In the genomic region with DNA sequence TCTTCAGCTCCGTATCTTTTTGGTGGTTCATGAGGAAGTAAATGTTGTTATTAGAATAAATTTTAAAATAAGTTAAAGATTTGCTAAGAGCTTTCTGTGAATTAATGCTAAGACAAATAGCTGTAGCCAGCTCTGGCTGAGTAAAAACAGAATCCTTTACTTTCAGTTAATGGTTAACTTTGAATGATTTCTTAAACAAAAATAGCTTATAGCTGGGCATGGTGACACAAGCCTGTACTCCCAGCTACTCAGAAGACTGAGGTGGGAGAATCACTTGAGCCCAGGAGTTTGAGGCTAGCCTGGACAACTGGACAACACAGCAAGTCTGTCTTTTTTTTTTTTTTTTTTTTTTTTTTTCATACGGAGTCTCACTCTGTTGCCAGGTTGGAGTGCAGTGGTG, we compare ENCODE assay signal across 19 cellular contexts. TPM values are rescaled to one million over a fixed set of nuclear protein-coding genes. Genes with fewer than 3 reads are reported as not detected.
A peak's percentile ranks its signal among the peaks of the same experiment; 100 is the strongest.
DNase-seq lines count a peak whose midpoint lies in the region; ATAC-seq and TF ChIP-seq lines count a peak whose summit lies in the region.
"Had no signal": no experiment of that assay in that cellular context is flagged by ENCODE, and none has a peak within 500 bp of the region (broad histone marks: within the 10 kb centered on the region; RNA-seq: fewer than 3 reads in every experiment).

No MANE protein-coding gene starts in this region.

- no peaks in the 10 kb centered on the region for H3K27me3 Mint-ChIP-seq in Calu3 (ENCODE audit: unreplicated experiment)
- no peaks in the 10 kb centered on the region for H3K27me3 Mint-ChIP-seq in T-helper 2 cell treated with Interferon-gamma antibody and Interleukin-4, amounts not matched to agents 5 μg/mL and 100 μg/mL, for 36 hours (ENCODE audit: low read depth)
- H3K27me3 Mint-ChIP-seq: type B pancreatic cell had no signal

- no peak overlapping the region for H3K4me3 Mint-ChIP-seq in Calu3 (ENCODE audit: low read depth, unreplicated experiment)
- no peak overlapping the region for H3K4me3 Mint-ChIP-seq in T-helper 2 cell treated with Interferon-gamma antibody and Interleukin-4, amounts not matched to agents 5 μg/mL and 100 μg/mL, for 36 hours
- H3K4me3 Mint-ChIP-seq: activated naive CD4-positive, alpha-beta T cell treated with anti-CD3 and anti-CD28 coated beads for 36 hours; type B pancreatic cell had no signal

- H3K4me3 ChIP-seq in left lung, result no peak overlapping the region
- H3K4me3 ChIP-seq: HAP-1, SJCRH30 had no signal

- TF ChIP-seq CTCF in Calu3 (IDR thresholded peaks at IDR 0.05; ENCODE audit: unreplicated experiment) (no peak), left lung (IDR thresholded peaks at IDR 0.05) (no peak)

- H3K36me3 ChIP-seq in left lung, result peaks cover 0 to 24% of the 10 kb centered on the region in 2 donors
- H3K36me3 ChIP-seq: HAP-1, SJCRH30 had no signal

- H3K4me1 Mint-ChIP-seq in Calu3 (ENCODE audit: low read depth, unreplicated experiment), result peaks cover 14% of the 10 kb centered on the region
- no peaks in the 10 kb centered on the region for H3K4me1 Mint-ChIP-seq in T-helper 2 cell treated with Interferon-gamma antibody and Interleukin-4, amounts not matched to agents 5 μg/mL and 100 μg/mL, for 36 hours (ENCODE audit: low read depth)

- H3K27me3 ChIP-seq in left lung, result no peaks in the 10 kb centered on the region
- H3K27me3 ChIP-seq: SJCRH30 had no signal

- no peak overlapping the region for H3K27ac ChIP-seq in left lung
- H3K27ac ChIP-seq: parathyroid adenoma, SJCRH30 had no signal

- intact Hi-C loops in Calu3 (cut with micrococcal nuclease; ENCODE audit: unreplicated experiment), result no loop called here
- intact Hi-C loops in left lung (cut with DNase I), result no loop called here

- DNase-seq in Calu3, result peak; percentile 33
- DNase-seq in left lung, result no peak
- no peak for DNase-seq in D341Med (ENCODE audit: low spot score)
- DNase-seq in T-helper 2 cell treated with Interferon-gamma antibody and Interleukin-4, amounts not matched to agents 5 μg/mL and 100 μg/mL, for 36 hours (ENCODE audit: low spot score), result no peak
- DNase-seq: activated CD4-positive, alpha-beta T cell treated with anti-CD3 and anti-CD28 coated beads for 1 hour; activated naive CD4-positive, alpha-beta T cell treated with anti-CD3 and anti-CD28 coated beads for 36 hours; GDM1; head of caudate nucleus; NCI-H1694 treated with DMSO at 0.1 percent for 48 hours; SJCRH30; stimulated activated naive CD4-positive, alpha-beta T cell had no signal

- H3K4me1 ChIP-seq in left lung, result no peaks in the 10 kb centered on the region
- H3K4me1 ChIP-seq: parathyroid adenoma had no signal

- H3K27ac Mint-ChIP-seq in Calu3 (ENCODE audit: unreplicated experiment), result no peak overlapping the region
- no peak overlapping the region for H3K27ac Mint-ChIP-seq in T-helper 2 cell treated with Interferon-gamma antibody and Interleukin-4, amounts not matched to agents 5 μg/mL and 100 μg/mL, for 36 hours
- H3K27ac Mint-ChIP-seq: activated naive CD4-positive, alpha-beta T cell treated with anti-CD3 and anti-CD28 coated beads for 36 hours; type B pancreatic cell had no signal

- ATAC-seq in GM21447 (IDR thresholded peaks at IDR 0.05; ENCODE audit: unreplicated experiment) (peak; percentile 63), HG03432 (IDR thresholded peaks at IDR 0.05; ENCODE audit: unreplicated experiment) (peak; percentile 62), left lung (peak; percentile 87), HG03039 (IDR thresholded peaks at IDR 0.05; ENCODE audit: unreplicated experiment) (no peak), HG03108 (IDR thresholded peaks at IDR 0.05; ENCODE audit: unreplicated experiment) (no peak)
- ATAC-seq: esophagus mucosa had no signal

- CTCF ChIA-PET in Calu3 (lab: Charles Lee), result interaction anchor here (0.6 to 1.0 kb wide), 4 partner anchors 25 to 129 kb away, joined by 3 to 5 read pairs (median 4); a partner anchor contains a TSS

- H3K9me3 ChIP-seq in left lung, result no peaks in the 10 kb centered on the region
- H3K9me3 ChIP-seq: HAP-1, SJCRH30 had no signal

- H3K36me3 Mint-ChIP-seq in Calu3 (ENCODE audit: insufficient read depth, unreplicated experiment), result no peaks in the 10 kb centered on the region
- H3K36me3 Mint-ChIP-seq in T-helper 2 cell treated with Interferon-gamma antibody and Interleukin-4, amounts not matched to agents 5 μg/mL and 100 μg/mL, for 36 hours (ENCODE audit: low read depth), result peaks cover 12% of the 10 kb centered on the region

- no TSS peak for BruUV-seq in Calu3 (replicated peaks; lab: Mats Ljungman, UMichigan)

- no peaks in the 10 kb centered on the region for H3K9me3 Mint-ChIP-seq in Calu3 (ENCODE audit: low read depth, unreplicated experiment)
- H3K9me3 Mint-ChIP-seq in T-helper 2 cell treated with Interferon-gamma antibody and Interleukin-4, amounts not matched to agents 5 μg/mL and 100 μg/mL, for 36 hours, result no peaks in the 10 kb centered on the region
- H3K9me3 Mint-ChIP-seq: activated naive CD4-positive, alpha-beta T cell treated with anti-CD3 and anti-CD28 coated beads for 36 hours; type B pancreatic cell had no signal

RNA-seq across cellular contexts. Expression of a gene that starts 25.0 kb away (rescaled TPM):
- total RNA-seq in Calu3 (2022) (24.3 and 24.9 TPM in 2 replicates), left lung (10 to 100 TPM; 26.8 to 30.2 TPM)

Comparison
In these comparisons a context has a peak if more than half of its experiments do, and no peak if none do; other contexts are left out.
1. ATAC-seq: peak in GM21447 (single experiment), HG03432 (single experiment) and left lung (single experiment); none in HG03039 (single experiment) and HG03108 (single experiment).